ENCODE assay signal across 26 cellular contexts in genomic region chrX:38102240-38102639, GRCh38.
"Had no signal": no experiment of that assay in that cellular context is flagged by ENCODE, and none has a peak within 500 bp of the region (broad histone marks: within the 10 kb centered on the region; RNA-seq: fewer than 3 reads in every experiment).

No MANE protein-coding gene starts in this region.

- DNase-seq: hippocampal formation; kidney glomerular epithelial cell; left cardiac atrium; lower lobe of right lung; mesenchymal stem cell; naive B cell; natural killer cell; ovary; right lobe of liver; stimulated activated CD4-positive, alpha-beta T cell treated with anti-CD3 and anti-CD28 coated beads, Interleukin-12 subunit alpha, Interleukin-12 subunit beta, amount 100 ng/mL, for 4 hours; stimulated activated CD4-positive, alpha-beta T cell treated with anti-CD3 and anti-CD28 coated beads, Interleukin-15, amount 100 ng/mL, for 24 hours; stimulated activated CD4-positive, alpha-beta T cell treated with anti-CD3 and anti-CD28 coated beads, Interleukin-2, amount 100 ng/mL, for 24 hours; stimulated activated CD4-positive, alpha-beta T cell treated with anti-CD3 and anti-CD28 coated beads, Interleukin-4, amount 100 ng/mL, for 1 hour; stimulated activated naive B cell treated with anti-CD40 and anti-IgM and Interleukin-4, amounts not matched to agents 10 μg/mL and 1 μg/mL and 100 μg/mL, for 72 hours; stimulated activated naive CD8-positive, alpha-beta T cell treated with anti-CD3 and anti-CD28 coated beads, Interleukin-15, Interleukin-2, amounts not matched to agents 100 U/mL and 50 U/mL, for 24 hours; stomach; testis; tibial artery; trophoblast cell; upper lobe of right lung had no signal

- H3K4me1 ChIP-seq: lower lobe of right lung, right atrium auricular region, stomach, testis, tibial artery, upper lobe of right lung had no signal

- H3K36me3 Mint-ChIP-seq: naive B cell; stimulated activated naive B cell treated with anti-CD40 and anti-IgM and Interleukin-4, amounts not matched to agents 10 μg/mL and 1 μg/mL and 100 μg/mL, for 72 hours had no signal

- H3K27ac Mint-ChIP-seq: natural killer cell; progenitor cell of endocrine pancreas; stimulated activated naive B cell treated with anti-CD40 and anti-IgM and Interleukin-4, amounts not matched to agents 10 μg/mL and 1 μg/mL and 100 μg/mL, for 72 hours had no signal

- H3K4me3 ChIP-seq: lower lobe of right lung, ovary, right atrium auricular region, right lobe of liver, skin epidermis, stomach, testis, tibial artery, upper lobe of right lung had no signal

- H3K27me3 ChIP-seq: ovary, right atrium auricular region, right lobe of liver, stomach, testis, tibial artery, upper lobe of right lung had no signal

- H3K9me3 ChIP-seq: ovary, right lobe of liver, testis, upper lobe of right lung had no signal

- H3K27ac ChIP-seq: lower lobe of right lung, ovary, right atrium auricular region, right lobe of liver, skin epidermis, stomach, testis, tibial artery, upper lobe of right lung had no signal

- H3K36me3 ChIP-seq: lower lobe of right lung, ovary, right atrium auricular region, right lobe of liver, stomach, tibial artery, upper lobe of right lung had no signal

- FAIRE-seq: keratinocyte, urothelium cell line had no signal

- ATAC-seq: left cardiac atrium; left lobe of liver; lower lobe of right lung; natural killer cell; right lobe of liver; stimulated activated naive B cell treated with anti-CD40 and anti-IgM and Interleukin-4, amounts not matched to agents 10 μg/mL and 1 μg/mL and 100 μg/mL, for 72 hours; stimulated activated naive CD8-positive, alpha-beta T cell treated with anti-CD3 and anti-CD28 coated beads, Interleukin-15, Interleukin-2, amounts not matched to agents 100 U/mL and 50 U/mL, for 24 hours; upper lobe of right lung had no signal

- H3K4me3 Mint-ChIP-seq: naive B cell; natural killer cell; stimulated activated naive B cell treated with anti-CD40 and anti-IgM and Interleukin-4, amounts not matched to agents 10 μg/mL and 1 μg/mL and 100 μg/mL, for 72 hours had no signal

- H3K27me3 Mint-ChIP-seq: progenitor cell of endocrine pancreas had no signal
